In genomic region chr17:34156741-34157589, GRCh38 we compare ENCODE assay signal across 2 cellular contexts.
A peak's percentile ranks its signal among the peaks of the same experiment; 100 is the strongest.
TF ChIP-seq lines count a peak whose summit lies in the region.

No MANE protein-coding gene starts in this region.

TF ChIP-seq in IMR-90, 13 proteins besides CTCF, POLR2A, EP300 and RAD21:
- TF ChIP-seq CEBPB (IDR thresholded peaks at IDR 0.05; ENCODE audit: low read depth, low read length) (no peak), MAFK (IDR thresholded peaks at IDR 0.05; ENCODE audit: low read depth, low read length) (no peak), MXI1 (IDR thresholded peaks at IDR 0.05; ENCODE audit: borderline replicate concordance, low read depth, low read length) (no peak), RCOR1 (IDR thresholded peaks at IDR 0.05; ENCODE audit: insufficient replicate concordance, low read length) (no peak), BHLHE40 (IDR thresholded peaks at IDR 0.05; ENCODE audit: low read depth, low read length) (no peak), CHD1 (IDR thresholded peaks at IDR 0.05; ENCODE audit: low read depth, low read length) (no peak)
- TF ChIP-seq, protein P1, sequence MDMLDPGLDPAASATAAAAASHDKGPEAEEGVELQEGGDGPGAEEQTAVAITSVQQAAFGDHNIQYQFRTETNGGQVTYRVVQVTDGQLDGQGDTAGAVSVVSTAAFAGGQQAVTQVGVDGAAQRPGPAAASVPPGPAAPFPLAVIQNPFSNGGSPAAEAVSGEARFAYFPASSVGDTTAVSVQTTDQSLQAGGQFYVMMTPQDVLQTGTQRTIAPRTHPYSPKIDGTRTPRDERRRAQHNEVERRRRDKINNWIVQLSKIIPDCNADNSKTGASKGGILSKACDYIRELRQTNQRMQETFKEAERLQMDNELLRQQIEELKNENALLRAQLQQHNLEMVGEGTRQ (IDR thresholded peaks at IDR 0.05; ENCODE audit: low read depth, low read length): no peak

TF ChIP-seq in endothelial cell of umbilical vein, 7 proteins besides CTCF, POLR2A, EP300 and RAD21:
- TF ChIP-seq EZH2 (IDR thresholded peaks at IDR 0.05; ENCODE audit: borderline replicate concordance, low read depth, low read length, severe bottlenecking) (peak; percentile 41), MAX (IDR thresholded peaks at IDR 0.05; ENCODE audit: insufficient read depth, insufficient read length) (no peak), GATA2 (IDR thresholded peaks at IDR 0.05; ENCODE audit: insufficient read depth, insufficient read length, low read depth, low read length) (no peak), POLR2AphosphoS5 (IDR thresholded peaks at IDR 0.05; ENCODE audit: insufficient read depth, low read depth, low read length) (no peak), FOS (IDR thresholded peaks at IDR 0.05; ENCODE audit: borderline replicate concordance, insufficient read depth, low read length) (no peak), MYC (IDR thresholded peaks at IDR 0.05; ENCODE audit: low read depth, low read length) (no peak)
